In genomic region chr9:97075289-97075870, GRCh38 we compare ENCODE assay signal across 1 cellular context.
TF ChIP-seq lines count a peak whose summit lies in the region.

No MANE protein-coding gene starts in this region.

TF ChIP-seq in HepG2, 621 proteins besides CTCF, POLR2A, EP300 and RAD21 (continued from another document and continues in another):
- TF ChIP-seq ELF3 (CRISPR knock-in tag; IDR thresholded peaks at IDR 0.05), result peak; percentile 59; the same call in 1 of the 2 replicates
- TF ChIP-seq ZNF33A (CRISPR knock-in tag; IDR thresholded peaks at IDR 0.05; ENCODE audit: borderline replicate concordance), result no peak
- no peak for TF ChIP-seq ELF4 (CRISPR knock-in tag; IDR thresholded peaks at IDR 0.05; ENCODE audit: borderline replicate concordance)
- no peak for TF ChIP-seq ZNF878 (CRISPR knock-in tag; IDR thresholded peaks at IDR 0.05)
- TF ChIP-seq PHF21A (CRISPR knock-in tag; IDR thresholded peaks at IDR 0.05), result peak; percentile 60; the same call in 1 of the 2 replicates
- TF ChIP-seq NFE2 (CRISPR knock-in tag; IDR thresholded peaks at IDR 0.05), result no peak
- no peak for TF ChIP-seq THAP9 (CRISPR knock-in tag; IDR thresholded peaks at IDR 0.05; ENCODE audit: borderline replicate concordance)
- no peak for TF ChIP-seq MIXL1 (CRISPR knock-in tag; IDR thresholded peaks at IDR 0.05)
- no peak for TF ChIP-seq ZBTB20 (CRISPR knock-in tag; IDR thresholded peaks at IDR 0.05; ENCODE audit: borderline replicate concordance, low read depth)
- no peak for TF ChIP-seq ZSCAN30 (CRISPR knock-in tag; IDR thresholded peaks at IDR 0.05)
- TF ChIP-seq ZNF703 (CRISPR knock-in tag; IDR thresholded peaks at IDR 0.05; ENCODE audit: borderline replicate concordance), result no peak
- TF ChIP-seq SIX1 (CRISPR knock-in tag; IDR thresholded peaks at IDR 0.05; ENCODE audit: borderline replicate concordance), result no peak
- no peak for TF ChIP-seq ZNF225 (CRISPR knock-in tag; IDR thresholded peaks at IDR 0.05)
- TF ChIP-seq ZNF781 (CRISPR knock-in tag; IDR thresholded peaks at IDR 0.05; ENCODE audit: borderline replicate concordance, not compliant biosample characterization), result no peak
- peak; percentile 72; the same call in 1 of the 2 replicates for TF ChIP-seq GATAD2A (CRISPR knock-in tag; IDR thresholded peaks at IDR 0.05)
- TF ChIP-seq REL (CRISPR knock-in tag; conservative IDR thresholded peaks at IDR 0.05), result no peak
- no peak for TF ChIP-seq MLXIP (CRISPR knock-in tag; IDR thresholded peaks at IDR 0.05; ENCODE audit: borderline replicate concordance)
- TF ChIP-seq, protein P1, sequence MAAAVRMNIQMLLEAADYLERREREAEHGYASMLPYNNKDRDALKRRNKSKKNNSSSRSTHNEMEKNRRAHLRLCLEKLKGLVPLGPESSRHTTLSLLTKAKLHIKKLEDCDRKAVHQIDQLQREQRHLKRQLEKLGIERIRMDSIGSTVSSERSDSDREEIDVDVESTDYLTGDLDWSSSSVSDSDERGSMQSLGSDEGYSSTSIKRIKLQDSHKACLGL (CRISPR knock-in tag; IDR thresholded peaks at IDR 0.05), result no peak
- no peak for TF ChIP-seq SYNCRIP (IDR thresholded peaks at IDR 0.05; ENCODE audit: insufficient read depth, low read depth, low read length)
- no peak for TF ChIP-seq BCL3 (CRISPR knock-in tag; IDR thresholded peaks at IDR 0.05)
- TF ChIP-seq ZNF841 (CRISPR knock-in tag; IDR thresholded peaks at IDR 0.05; ENCODE audit: borderline replicate concordance), result no peak
- TF ChIP-seq HNRNPK (IDR thresholded peaks at IDR 0.05; ENCODE audit: low read depth, low read length, poor library complexity, severe bottlenecking), result no peak
- TF ChIP-seq PPARG (CRISPR knock-in tag; conservative IDR thresholded peaks at IDR 0.05), result no peak
- TF ChIP-seq FIP1L1 (IDR thresholded peaks at IDR 0.05; ENCODE audit: borderline replicate concordance, insufficient read depth, low read depth, low read length), result no peak
- no peak for TF ChIP-seq ZNF709 (CRISPR knock-in tag; IDR thresholded peaks at IDR 0.05)
- TF ChIP-seq HMGA1 (CRISPR knock-in tag; conservative IDR thresholded peaks at IDR 0.05), result no peak
- TF ChIP-seq FLYWCH1 (CRISPR knock-in tag; IDR thresholded peaks at IDR 0.05), result no peak
- TF ChIP-seq, protein P2, sequence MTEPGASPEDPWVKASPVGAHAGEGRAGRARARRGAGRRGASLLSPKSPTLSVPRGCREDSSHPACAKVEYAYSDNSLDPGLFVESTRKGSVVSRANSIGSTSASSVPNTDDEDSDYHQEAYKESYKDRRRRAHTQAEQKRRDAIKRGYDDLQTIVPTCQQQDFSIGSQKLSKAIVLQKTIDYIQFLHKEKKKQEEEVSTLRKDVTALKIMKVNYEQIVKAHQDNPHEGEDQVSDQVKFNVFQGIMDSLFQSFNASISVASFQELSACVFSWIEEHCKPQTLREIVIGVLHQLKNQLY (CRISPR knock-in tag; IDR thresholded peaks at IDR 0.05), result no peak
- TF ChIP-seq U2AF1 (optimal IDR thresholded peaks at IDR 0.05; ENCODE audit: low read depth, low read length), result no peak
- TF ChIP-seq ZNF598 (CRISPR knock-in tag; IDR thresholded peaks at IDR 0.05; ENCODE audit: borderline replicate concordance), result no peak
- TF ChIP-seq ZNF34 (CRISPR knock-in tag; IDR thresholded peaks at IDR 0.05; ENCODE audit: borderline replicate concordance), result no peak
- TF ChIP-seq, protein P3, sequence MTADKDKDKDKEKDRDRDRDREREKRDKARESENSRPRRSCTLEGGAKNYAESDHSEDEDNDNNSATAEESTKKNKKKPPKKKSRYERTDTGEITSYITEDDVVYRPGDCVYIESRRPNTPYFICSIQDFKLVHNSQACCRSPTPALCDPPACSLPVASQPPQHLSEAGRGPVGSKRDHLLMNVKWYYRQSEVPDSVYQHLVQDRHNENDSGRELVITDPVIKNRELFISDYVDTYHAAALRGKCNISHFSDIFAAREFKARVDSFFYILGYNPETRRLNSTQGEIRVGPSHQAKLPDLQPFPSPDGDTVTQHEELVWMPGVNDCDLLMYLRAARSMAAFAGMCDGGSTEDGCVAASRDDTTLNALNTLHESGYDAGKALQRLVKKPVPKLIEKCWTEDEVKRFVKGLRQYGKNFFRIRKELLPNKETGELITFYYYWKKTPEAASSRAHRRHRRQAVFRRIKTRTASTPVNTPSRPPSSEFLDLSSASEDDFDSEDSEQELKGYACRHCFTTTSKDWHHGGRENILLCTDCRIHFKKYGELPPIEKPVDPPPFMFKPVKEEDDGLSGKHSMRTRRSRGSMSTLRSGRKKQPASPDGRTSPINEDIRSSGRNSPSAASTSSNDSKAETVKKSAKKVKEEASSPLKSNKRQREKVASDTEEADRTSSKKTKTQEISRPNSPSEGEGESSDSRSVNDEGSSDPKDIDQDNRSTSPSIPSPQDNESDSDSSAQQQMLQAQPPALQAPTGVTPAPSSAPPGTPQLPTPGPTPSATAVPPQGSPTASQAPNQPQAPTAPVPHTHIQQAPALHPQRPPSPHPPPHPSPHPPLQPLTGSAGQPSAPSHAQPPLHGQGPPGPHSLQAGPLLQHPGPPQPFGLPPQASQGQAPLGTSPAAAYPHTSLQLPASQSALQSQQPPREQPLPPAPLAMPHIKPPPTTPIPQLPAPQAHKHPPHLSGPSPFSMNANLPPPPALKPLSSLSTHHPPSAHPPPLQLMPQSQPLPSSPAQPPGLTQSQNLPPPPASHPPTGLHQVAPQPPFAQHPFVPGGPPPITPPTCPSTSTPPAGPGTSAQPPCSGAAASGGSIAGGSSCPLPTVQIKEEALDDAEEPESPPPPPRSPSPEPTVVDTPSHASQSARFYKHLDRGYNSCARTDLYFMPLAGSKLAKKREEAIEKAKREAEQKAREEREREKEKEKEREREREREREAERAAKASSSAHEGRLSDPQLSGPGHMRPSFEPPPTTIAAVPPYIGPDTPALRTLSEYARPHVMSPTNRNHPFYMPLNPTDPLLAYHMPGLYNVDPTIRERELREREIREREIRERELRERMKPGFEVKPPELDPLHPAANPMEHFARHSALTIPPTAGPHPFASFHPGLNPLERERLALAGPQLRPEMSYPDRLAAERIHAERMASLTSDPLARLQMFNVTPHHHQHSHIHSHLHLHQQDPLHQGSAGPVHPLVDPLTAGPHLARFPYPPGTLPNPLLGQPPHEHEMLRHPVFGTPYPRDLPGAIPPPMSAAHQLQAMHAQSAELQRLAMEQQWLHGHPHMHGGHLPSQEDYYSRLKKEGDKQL (CRISPR knock-in tag; IDR thresholded peaks at IDR 0.05; ENCODE audit: low read depth), result no peak
- TF ChIP-seq HOXA3 (CRISPR knock-in tag; IDR thresholded peaks at IDR 0.05), result no peak
- 0 out of 2 replicates have a peak, but pooled peaks have one; percentile 33 for TF ChIP-seq ZGPAT (CRISPR knock-in tag; IDR thresholded peaks at IDR 0.05)
- no peak for TF ChIP-seq HDAC2 (CRISPR knock-in tag; IDR thresholded peaks at IDR 0.05)
- TF ChIP-seq AKAP8 (CRISPR knock-in tag; IDR thresholded peaks at IDR 0.05), result no peak
- no peak for TF ChIP-seq ZNF850 (CRISPR knock-in tag; conservative IDR thresholded peaks at IDR 0.05)
- TF ChIP-seq, protein P4, sequence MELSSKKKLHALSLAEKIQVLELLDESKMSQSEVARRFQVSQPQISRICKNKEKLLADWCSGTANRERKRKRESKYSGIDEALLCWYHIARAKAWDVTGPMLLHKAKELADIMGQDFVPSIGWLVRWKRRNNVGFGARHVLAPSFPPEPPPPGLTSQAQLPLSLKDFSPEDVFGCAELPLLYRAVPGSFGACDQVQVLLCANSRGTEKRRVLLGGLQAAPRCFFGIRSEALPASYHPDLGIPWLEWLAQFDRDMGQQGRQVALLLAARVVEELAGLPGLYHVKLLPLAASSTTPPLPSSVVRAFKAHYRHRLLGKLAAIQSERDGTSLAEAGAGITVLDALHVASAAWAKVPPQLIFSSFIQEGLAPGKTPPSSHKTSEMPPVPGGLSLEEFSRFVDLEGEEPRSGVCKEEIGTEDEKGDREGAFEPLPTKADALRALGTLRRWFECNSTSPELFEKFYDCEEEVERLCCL (CRISPR knock-in tag; IDR thresholded peaks at IDR 0.05; ENCODE audit: borderline replicate concordance), result no peak
- no peak for TF ChIP-seq PTBP1 (IDR thresholded peaks at IDR 0.05; ENCODE audit: low read depth, low read length, poor library complexity, severe bottlenecking)
- no peak for TF ChIP-seq BORCS8-MEF2B (CRISPR knock-in tag; IDR thresholded peaks at IDR 0.05)
- TF ChIP-seq SOX6 (IDR thresholded peaks at IDR 0.05), result no peak
- peak; percentile 56 for TF ChIP-seq SOX6 (CRISPR knock-in tag; IDR thresholded peaks at IDR 0.05)
- no peak for TF ChIP-seq ZNF263 (CRISPR knock-in tag; IDR thresholded peaks at IDR 0.05)
- no peak for TF ChIP-seq RXRA (CRISPR knock-in tag; IDR thresholded peaks at IDR 0.05)
- TF ChIP-seq, protein P5, sequence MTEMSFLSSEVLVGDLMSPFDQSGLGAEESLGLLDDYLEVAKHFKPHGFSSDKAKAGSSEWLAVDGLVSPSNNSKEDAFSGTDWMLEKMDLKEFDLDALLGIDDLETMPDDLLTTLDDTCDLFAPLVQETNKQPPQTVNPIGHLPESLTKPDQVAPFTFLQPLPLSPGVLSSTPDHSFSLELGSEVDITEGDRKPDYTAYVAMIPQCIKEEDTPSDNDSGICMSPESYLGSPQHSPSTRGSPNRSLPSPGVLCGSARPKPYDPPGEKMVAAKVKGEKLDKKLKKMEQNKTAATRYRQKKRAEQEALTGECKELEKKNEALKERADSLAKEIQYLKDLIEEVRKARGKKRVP (CRISPR knock-in tag; IDR thresholded peaks at IDR 0.05), result no peak
- peak; percentile 51 for TF ChIP-seq NCOA2 (CRISPR knock-in tag; IDR thresholded peaks at IDR 0.05)
- TF ChIP-seq ZNF607 (CRISPR knock-in tag; IDR thresholded peaks at IDR 0.05; ENCODE audit: borderline replicate concordance), result no peak
- peak; percentile 83 for TF ChIP-seq CEBPG (CRISPR knock-in tag; IDR thresholded peaks at IDR 0.05)
- no peak for TF ChIP-seq RBAK (CRISPR knock-in tag; IDR thresholded peaks at IDR 0.05)
- no peak for TF ChIP-seq RAD51 (IDR thresholded peaks at IDR 0.05; ENCODE audit: borderline replicate concordance)
- no peak for TF ChIP-seq NRL (CRISPR knock-in tag; IDR thresholded peaks at IDR 0.05; ENCODE audit: borderline replicate concordance)
- TF ChIP-seq ZNF644 (CRISPR knock-in tag; IDR thresholded peaks at IDR 0.05; ENCODE audit: low read depth), result no peak
- TF ChIP-seq ZBTB38 (CRISPR knock-in tag; IDR thresholded peaks at IDR 0.05), result no peak
- no peak for TF ChIP-seq ZNF251 (CRISPR knock-in tag; IDR thresholded peaks at IDR 0.05)
- no peak for TF ChIP-seq ZSCAN22 (CRISPR knock-in tag; IDR thresholded peaks at IDR 0.05)
- TF ChIP-seq CC2D1A (CRISPR knock-in tag; IDR thresholded peaks at IDR 0.05), result no peak
- TF ChIP-seq RFXANK (CRISPR knock-in tag; IDR thresholded peaks at IDR 0.05), result no peak
- TF ChIP-seq RELA (CRISPR knock-in tag; IDR thresholded peaks at IDR 0.05), result no peak
